ENCODE assay signal across 8 cellular contexts in genomic region chr15:99450896-99451358, GRCh38.
DNase-seq lines count a peak whose midpoint lies in the region; ATAC-seq, FAIRE-seq and TF ChIP-seq lines count a peak whose summit lies in the region.

No MANE protein-coding gene starts in this region.

- peak; percentile 31 to 74 (median 62) for DNase-seq in CD4-positive, alpha-beta T cell
- DNase-seq in activated T-cell treated with anti-CD3 and anti-CD28 coated beads for 1 hour (ENCODE audit: low read depth) (peak; percentile 50), fibroblast of pulmonary artery (ENCODE audit: low read depth) (peak; percentile 94), small intestine (peak; percentile 27), endothelial cell (ENCODE audit: low spot score) (no peak), EL (no peak)

- FAIRE-seq in small intestine (lab: Jason Lieb, UNC): no peak

- CTCF ChIA-PET in CD4-positive, alpha-beta T cell (lab: Charles Lee): no interaction called here

- peak overlapping the region; percentile 62 for H3K27ac Mint-ChIP-seq in CD4-positive, alpha-beta T cell
- H3K27ac Mint-ChIP-seq in endothelial cell (ENCODE audit: unreplicated experiment): no peak overlapping the region

- H3K4me1 Mint-ChIP-seq in CD4-positive, alpha-beta T cell (ENCODE audit: low read depth): peaks cover 40% of the 10 kb centered on the region
- H3K4me1 Mint-ChIP-seq in endothelial cell (ENCODE audit: unreplicated experiment): peaks cover 13% of the 10 kb centered on the region

- H3K27me3 ChIP-seq in CD4-positive, alpha-beta T cell (ENCODE audit: control insufficient read depth, insufficient read depth, low read length): no peaks in the 10 kb centered on the region
- no peaks in the 10 kb centered on the region for H3K27me3 ChIP-seq in small intestine (ENCODE audit: control insufficient read depth in 2 of 2, insufficient read depth in 2 of 2, low read length in 2 of 2)

- H3K4me3 ChIP-seq in fibroblast of pulmonary artery (replicated peaks; ENCODE audit: low read depth, low read length) (no peak overlapping the region), small intestine (ENCODE audit: low read depth in 1 of 2, low read length in 2 of 2) (no peak overlapping the region)

- peak; percentile 68 for ATAC-seq in CD4-positive, alpha-beta T cell (ENCODE audit: poor library complexity)
- no peak for ATAC-seq in GM21717 (IDR thresholded peaks at IDR 0.05; ENCODE audit: unreplicated experiment)

- POLR2A ChIA-PET in CD4-positive, alpha-beta T cell (lab: Charles Lee): interaction anchor here (0.6 to 1.7 kb wide), 6 partner anchors 25 to 115 kb away, joined by 3 to 7 read pairs (median 3); partner anchors contain the start of gene MEF2A

- peaks cover 0 to 3% of the 10 kb centered on the region in 2 donors for H3K4me1 ChIP-seq in small intestine (ENCODE audit: control insufficient read depth in 2 of 2, insufficient read depth in 1 of 2, low read depth in 1 of 2, low read length in 1 of 2)

- H3K27ac ChIP-seq in CD4-positive, alpha-beta T cell (ENCODE audit: low read depth, low read length): no peak overlapping the region
- H3K27ac ChIP-seq in KOPT-K1 (ENCODE audit: low read depth, low read length, poor library complexity, severe bottlenecking) (peak overlapping the region; percentile 30), small intestine (ENCODE audit: low read depth in 1 of 2, low read length in 1 of 2) (no peak overlapping the region)

- H3K36me3 ChIP-seq in KOPT-K1 (ENCODE audit: insufficient read depth, low read length) (no peaks in the 10 kb centered on the region), small intestine (ENCODE audit: control insufficient read depth in 2 of 2, insufficient read depth in 2 of 2, low read length in 2 of 2) (no peaks in the 10 kb centered on the region)

- no peaks in the 10 kb centered on the region for H3K9me3 Mint-ChIP-seq in CD4-positive, alpha-beta T cell
- H3K9me3 Mint-ChIP-seq in endothelial cell (ENCODE audit: unreplicated experiment): no peaks in the 10 kb centered on the region

- H3K9me3 ChIP-seq in CD4-positive, alpha-beta T cell (ENCODE audit: control insufficient read depth, low read length): no peaks in the 10 kb centered on the region
- H3K9me3 ChIP-seq in KOPT-K1 (ENCODE audit: insufficient read depth, low read length, poor library complexity, severe bottlenecking): no peaks in the 10 kb centered on the region
- H3K9me3 ChIP-seq in small intestine (ENCODE audit: control insufficient read depth, low read depth): no peaks in the 10 kb centered on the region

- H3K27me3 Mint-ChIP-seq in CD4-positive, alpha-beta T cell: no peaks in the 10 kb centered on the region
- H3K27me3 Mint-ChIP-seq in endothelial cell (ENCODE audit: unreplicated experiment): peaks cover 3% of the 10 kb centered on the region

- 32 to 45% (median 39%) methylated on average over 14 of the region's 14 CpGs for WGBS in small intestine, 3 donors

- intact Hi-C loops in CD4-positive, alpha-beta T cell (cut with DNase I, micrococcal nuclease): no loop called here

- peak overlapping the region; percentile 72 for H3K4me3 Mint-ChIP-seq in CD4-positive, alpha-beta T cell
- H3K4me3 Mint-ChIP-seq in endothelial cell (ENCODE audit: unreplicated experiment): no peak overlapping the region

- H3K36me3 Mint-ChIP-seq in CD4-positive, alpha-beta T cell (ENCODE audit: low read depth): no peaks in the 10 kb centered on the region
- no peaks in the 10 kb centered on the region for H3K36me3 Mint-ChIP-seq in endothelial cell (ENCODE audit: low read depth, unreplicated experiment)

- TF ChIP-seq CTCF in CD4-positive, alpha-beta T cell (IDR thresholded peaks at IDR 0.05): no peak
- TF ChIP-seq CTCF in fibroblast of pulmonary artery (IDR thresholded peaks at IDR 0.05; ENCODE audit: low read length, missing control alignments): no peak
- no peak for TF ChIP-seq CTCF in endothelial cell (IDR thresholded peaks at IDR 0.05; ENCODE audit: unreplicated experiment)

Comparison
In these comparisons a context has a peak if more than half of its experiments do, and no peak if none do; other contexts are left out.
1. DNase-seq: peak in CD4-positive, alpha-beta T cell (10 of 10), activated T-cell treated with anti-CD3 and anti-CD28 coated beads for 1 hour (single experiment), fibroblast of pulmonary artery (single experiment) and small intestine (single experiment); none in endothelial cell (single experiment) and EL (single experiment).